14 cellular contexts compared by ENCODE assay signal in genomic region chr4:137678796-137679195, GRCh38.
DNase-seq lines count a peak whose midpoint lies in the region; ATAC-seq and TF ChIP-seq lines count a peak whose summit lies in the region.
"Had no signal": no experiment of that assay in that cellular context is flagged by ENCODE, and none has a peak within 500 bp of the region (broad histone marks: within the 10 kb centered on the region; RNA-seq: fewer than 3 reads in every experiment).

No MANE protein-coding gene starts in this region.

- no peaks in the 10 kb centered on the region for H3K9me3 ChIP-seq in colonic mucosa
- H3K9me3 ChIP-seq: ovary had no signal

- in situ Hi-C loops in astrocyte of the spinal cord (cut with HindIII; ENCODE audit: low sequenced_read_pairs) = no loop called here

- DNase-seq in astrocyte of the spinal cord (ENCODE audit: low read depth, low spot score) (peak; percentile 64), skeletal muscle cell (ENCODE audit: low read depth) (peak; percentile 68), colonic mucosa (no peak), GDM1 (lab: John Stamatoyannopoulos, UW) (no peak), HUDEP-2 (lab: John Stamatoyannopoulos, UW; ENCODE audit: unreplicated experiment in 76 of 76) (no peak)
- DNase-seq: activated CD8-positive, alpha-beta memory T cell treated with anti-CD3 and anti-CD28 coated beads for 24 hours; heart right ventricle; NCI-H2081 treated with DMSO at 0.1 percent for 48 hours; ovary; stimulated activated CD4-positive, alpha-beta T cell treated with anti-CD3 and anti-CD28 coated beads, Interleukin-2, amount 100 ng/mL, for 24 hours; stimulated activated naive CD4-positive, alpha-beta T cell treated with Interleukin-2 at 50 U/mL for 16 hours; T-helper 9 cell had no signal

- TF ChIP-seq CTCF in astrocyte of the spinal cord (IDR thresholded peaks at IDR 0.05; ENCODE audit: low read depth, low read length) (no peak), colonic mucosa (IDR thresholded peaks at IDR 0.05) (no peak)

- H3K4me3 ChIP-seq in astrocyte of the spinal cord (ENCODE audit: low read depth, low read length) (no peak overlapping the region), skeletal muscle cell (ENCODE audit: low read depth, low read length) (no peak overlapping the region), colonic mucosa (no peak overlapping the region)
- H3K4me3 ChIP-seq: heart right ventricle, ovary had no signal

- no peak overlapping the region for H3K27ac ChIP-seq in colonic mucosa
- H3K27ac ChIP-seq: heart right ventricle, ovary had no signal

- no peak overlapping the region for H3K9ac ChIP-seq in colonic mucosa (ENCODE audit: low read depth in 2 of 2, low read length in 2 of 2)

- H3K27me3 ChIP-seq in colonic mucosa = no peaks in the 10 kb centered on the region
- H3K27me3 ChIP-seq: heart right ventricle, ovary had no signal

- ATAC-seq in GM19452 (IDR thresholded peaks at IDR 0.05; ENCODE audit: unreplicated experiment) (peak; percentile 48), HG03521 (IDR thresholded peaks at IDR 0.05; ENCODE audit: unreplicated experiment) (peak; percentile 43)
- ATAC-seq: heart right ventricle had no signal

- no peaks in the 10 kb centered on the region for H3K36me3 ChIP-seq in colonic mucosa
- H3K36me3 ChIP-seq: heart right ventricle, ovary had no signal

- intact Hi-C loops in colonic mucosa (cut with DNase I) = no loop called here

- H3K4me1 ChIP-seq in colonic mucosa = no peaks in the 10 kb centered on the region
- H3K4me1 ChIP-seq: heart right ventricle had no signal

Comparison
In these comparisons a context has a peak if more than half of its experiments do, and no peak if none do; other contexts are left out.
1. DNase-seq: peak in astrocyte of the spinal cord (single experiment) and skeletal muscle cell (single experiment); none in colonic mucosa (single experiment), GDM1 (single experiment) and HUDEP-2 (0 of 76).